In the genomic region with DNA sequence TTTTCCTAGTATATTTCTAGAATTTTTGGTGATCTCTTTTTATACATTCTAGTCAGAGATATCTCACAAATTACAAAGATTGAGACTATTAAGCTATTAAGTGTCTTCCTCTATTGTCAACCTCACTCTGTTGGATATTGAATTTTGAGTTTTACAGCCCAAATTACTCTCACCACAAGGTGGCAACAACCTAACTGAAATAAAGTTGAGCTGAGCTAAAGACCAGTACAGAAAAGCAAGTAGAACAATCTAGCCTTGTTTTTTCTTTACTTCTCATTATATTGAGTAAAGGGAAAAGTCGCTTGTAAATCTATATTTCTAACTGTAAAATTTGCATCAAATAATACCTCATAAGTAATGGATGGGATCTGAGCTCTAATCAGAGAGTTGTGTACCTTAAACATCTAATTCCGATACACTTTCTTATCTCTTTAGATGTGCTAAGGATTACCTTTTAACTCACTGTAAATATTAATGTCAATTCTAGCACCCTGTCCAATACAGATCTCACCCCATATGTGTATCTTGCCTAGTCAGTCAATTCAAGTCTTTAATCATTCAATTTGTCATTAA, we compare ENCODE assay signal across 8 cellular contexts. TPM values are rescaled to one million over a fixed set of nuclear protein-coding genes. Genes with fewer than 3 reads are reported as not detected.
DNase-seq lines count a peak whose midpoint lies in the region; ATAC-seq and TF ChIP-seq lines count a peak whose summit lies in the region.

No MANE protein-coding gene starts in this region.

- peak in 2 of 3 experiments; percentile 15 to 56 for DNase-seq in NCI-H1417 (lab: John Stamatoyannopoulos, UW)
- no peak for DNase-seq in NCI-H1417 treated with DMSO at 0.1 percent for 48 hours (lab: John Stamatoyannopoulos, UW)
- peak; percentile 17 to 43 for DNase-seq in NCI-H446 (lab: John Stamatoyannopoulos, UW)
- DNase-seq in dorsolateral prefrontal cortex, result no peak
- DNase-seq in osteocyte (ENCODE audit: extremely low spot score, unreplicated experiment), result no peak
- DNase-seq in central memory CD4-positive, alpha-beta T cell, result no peak
- DNase-seq in right atrium auricular region (ENCODE audit: low spot score), result no peak

- no peaks in the 10 kb centered on the region for H3K4me1 ChIP-seq in right atrium auricular region

- no peak overlapping the region for H3K4me3 Mint-ChIP-seq in osteocyte (ENCODE audit: unreplicated experiment)

- H3K9me3 Mint-ChIP-seq in osteocyte (ENCODE audit: unreplicated experiment), result no peaks in the 10 kb centered on the region

- intact Hi-C loops in dorsolateral prefrontal cortex (cut with DNase I), result loop anchor here (1.0 to 10.0 kb wide), 8 partner anchors 42 to 459 kb away; partner anchors contain the start of genes PFN2 (in 1 of the 2) and RNF13 (in 1 of the 2)

- H3K27me3 ChIP-seq in dorsolateral prefrontal cortex (no peaks in the 10 kb centered on the region), right atrium auricular region (no peaks in the 10 kb centered on the region)

- H3K27me3 Mint-ChIP-seq in osteocyte (ENCODE audit: unreplicated experiment), result peaks cover 38% of the 10 kb centered on the region

- no peaks in the 10 kb centered on the region for H3K9me3 ChIP-seq in right atrium auricular region

- ATAC-seq in GM21717 (IDR thresholded peaks at IDR 0.05; ENCODE audit: unreplicated experiment), result no peak

- H3K4me3 ChIP-seq in dorsolateral prefrontal cortex, result no peak overlapping the region
- no peak overlapping the region for H3K4me3 ChIP-seq in right atrium auricular region

- no peaks in the 10 kb centered on the region for H3K36me3 Mint-ChIP-seq in osteocyte (ENCODE audit: unreplicated experiment)

- no peak overlapping the region for H3K27ac Mint-ChIP-seq in osteocyte (ENCODE audit: unreplicated experiment)

- H3K27ac ChIP-seq in dorsolateral prefrontal cortex (peak overlapping the region in 56 of 59 donors; percentile 73 to 99 (median 94)), right atrium auricular region (no peak overlapping the region)

- H3K36me3 ChIP-seq in right atrium auricular region, result no peaks in the 10 kb centered on the region

- TF ChIP-seq CTCF in dorsolateral prefrontal cortex (IDR thresholded peaks at IDR 0.05 in 54 of 56, conservative IDR thresholded peaks at IDR 0.05 in 2 of 56; ENCODE audit: low read depth in 1 of 56, partially characterized antibody in 56 of 56), result peak; percentile 68 to 96 (median 80)
- TF ChIP-seq CTCF in osteocyte (IDR thresholded peaks at IDR 0.05), result peak; percentile 72
- peak in 1 of 2 donors; percentile 54 for TF ChIP-seq CTCF in right atrium auricular region (IDR thresholded peaks at IDR 0.05)

- H3K4me1 Mint-ChIP-seq in osteocyte (ENCODE audit: unreplicated experiment), result no peaks in the 10 kb centered on the region

RNA-seq across cellular contexts. Expression of gene COMMD2, which starts 13.6 kb away (rescaled TPM):
- total RNA-seq in dorsolateral prefrontal cortex (10 to 100 TPM; 19.2 to 44.2 (median 32.7) TPM), osteocyte (49.7 and 53.5 TPM in 2 replicates), right atrium auricular region (10 to 100 TPM; 10.3 to 10.6 TPM)

RNA-seq across cellular contexts. Expression of gene ANKUB1, which starts 26.5 kb away (rescaled TPM):
- total RNA-seq in dorsolateral prefrontal cortex (1 to 10 TPM in 2 of 120 experiments, under 1 TPM in 22, not detected in 96; 0.20 to 1.4 (median 0.36) TPM), osteocyte (not detected in 2 replicates), right atrium auricular region (not detected)

RNA-seq across cellular contexts. Expression of gene RNF13, which starts 47.2 kb away (rescaled TPM):
- total RNA-seq in dorsolateral prefrontal cortex (100 to 1,000 TPM in 105 of 120 experiments, 10 to 100 TPM in 15; 80.2 to 336 (median 136) TPM), osteocyte (45.1 and 61.4 TPM in 2 replicates), right atrium auricular region (10 to 100 TPM; 48.8 to 56.0 TPM)

Comparison
In these comparisons a context has a peak if more than half of its experiments do, and no peak if none do; other contexts are left out.
1. DNase-seq: peak in NCI-H1417 (2 of 3) and NCI-H446 (2 of 2); none in NCI-H1417 treated with DMSO at 0.1 percent for 48 hours (single experiment), dorsolateral prefrontal cortex (0 of 10), osteocyte (single experiment), central memory CD4-positive, alpha-beta T cell (single experiment) and right atrium auricular region (single experiment).
2. H3K27ac ChIP-seq: peak in dorsolateral prefrontal cortex (56 of 59); none in right atrium auricular region (0 of 2).